ENCODE assay signal across 3 cellular contexts in genomic region chr18:35205746-35206458, GRCh38. TPM values are rescaled to one million over a fixed set of nuclear protein-coding genes. Genes with fewer than 3 reads are reported as not detected.
A peak's percentile ranks its signal among the peaks of the same experiment; 100 is the strongest.
DNase-seq lines count a peak whose midpoint lies in the region; ATAC-seq, FAIRE-seq and TF ChIP-seq lines count a peak whose summit lies in the region.
"Not testable (repeated sequence)": the region's sequence is repeated elsewhere in the genome, so short reads cannot be mapped to it uniquely, and the experiment has no call there.

No MANE protein-coding gene starts in this region.

- intact Hi-C loops in HepG2 (cut with micrococcal nuclease; ENCODE audit: unreplicated experiment) = not testable (repeated sequence)

- H3K36me3 ChIP-seq in GM23338 (ENCODE audit: insufficient read depth); HepG2 (replicated peaks in 1 of 2; ENCODE audit: control insufficient read depth in 1 of 2, insufficient read depth in 2 of 2, low read length in 2 of 2): not testable (repeated sequence)

- not testable (repeated sequence) for DNase-seq in GM23338 (ENCODE audit: low spot score); WTC11 (ENCODE audit: low spot score); HepG2 (ENCODE audit: low spot score)

- BruUV-seq in HepG2 (replicated peaks; lab: Mats Ljungman, UMichigan) = not testable (repeated sequence)

- H3K4me3 Mint-ChIP-seq in GM23338 = not testable (repeated sequence)
- peak overlapping the region; percentile 44 for H3K4me3 Mint-ChIP-seq in WTC11

- H3K4me2 ChIP-seq in GM23338; HepG2 (ENCODE audit: low read depth, low read length): not testable (repeated sequence)

- POLR2A ChIA-PET in WTC11 (lab: Charles Lee); HepG2 (lab: Yijun Ruan, JAX): not testable (repeated sequence)

- H3K27ac Mint-ChIP-seq in GM23338, WTC11: not testable (repeated sequence)

- not testable (repeated sequence) for TF ChIP-seq CTCF in GM23338 (conservative IDR thresholded peaks at IDR 0.05; ENCODE audit: low read depth in 2 of 2); WTC11 (IDR thresholded peaks at IDR 0.05); HepG2 (CRISPR knock-in tag; IDR thresholded peaks at IDR 0.05)

- in situ Hi-C loops in HepG2 (cut with HindIII; ENCODE audit: extremely low pct_ligation_motif_present, low pct_unique_long_range_greater_than_20kb) = not testable (repeated sequence)

- H4K20me1 ChIP-seq in GM23338 (replicated peaks; ENCODE audit: insufficient read depth); HepG2 (ENCODE audit: insufficient read depth, low read length): not testable (repeated sequence)

- H3K9ac ChIP-seq in HepG2 (ENCODE audit: insufficient read depth, low read depth, low read length) = not testable (repeated sequence)

- CTCF ChIA-PET in WTC11 (lab: Charles Lee); HepG2 (lab: Yijun Ruan, JAX; ENCODE audit: low intra/inter-chr PET ratio, low total read pairs): not testable (repeated sequence)

- not testable (repeated sequence) for H3K4me1 Mint-ChIP-seq in GM23338, WTC11

- H3K36me3 Mint-ChIP-seq in GM23338 (ENCODE audit: low read depth) = peaks cover 20% of the 10 kb centered on the region
- peaks cover 19% of the 10 kb centered on the region for H3K36me3 Mint-ChIP-seq in WTC11

- not testable (repeated sequence) for TF ChIP-seq EP300 in HepG2 (IDR thresholded peaks at IDR 0.05; ENCODE audit: low read depth in 2 of 2, low read length in 2 of 2); HepG2 (CRISPR knock-in tag; IDR thresholded peaks at IDR 0.05; ENCODE audit: borderline replicate concordance)

- ATAC-seq in GM23338, WTC11, HepG2: not testable (repeated sequence)

- not testable (repeated sequence) for H3K4me3 ChIP-seq in GM23338; HepG2 (replicated peaks in 1 of 3; ENCODE audit: insufficient read depth in 1 of 3, low read depth in 2 of 3, low read length in 3 of 3)

- not testable (repeated sequence) for H3K79me2 ChIP-seq in GM23338 (replicated peaks; ENCODE audit: insufficient read depth); HepG2 (ENCODE audit: insufficient read depth, low read length)

- peak overlapping the region; percentile 85 for H2AFZ ChIP-seq in GM23338
- H2AFZ ChIP-seq in HepG2 (ENCODE audit: low read length) = not testable (repeated sequence)

- H3K27ac ChIP-seq in GM23338 (ENCODE audit: low read depth); HepG2 (ENCODE audit: extremely low read length, insufficient read depth, low read length): not testable (repeated sequence)

- H3F3A ChIP-seq in GM23338 (replicated peaks; ENCODE audit: low read depth) = not testable (repeated sequence)

- H3K9me3 Mint-ChIP-seq in GM23338 = peaks cover 20% of the 10 kb centered on the region
- peaks cover 18% of the 10 kb centered on the region for H3K9me3 Mint-ChIP-seq in WTC11

- not testable (repeated sequence) for TF ChIP-seq POLR2A in HepG2 (IDR thresholded peaks at IDR 0.05; ENCODE audit: insufficient read depth in 1 of 2, low read depth in 2 of 2, low read length in 2 of 2)

- H3K27me3 ChIP-seq in GM23338 (ENCODE audit: insufficient read depth); HepG2 (ENCODE audit: control insufficient read depth in 1 of 2, insufficient read depth in 2 of 2, low read length in 2 of 2): not testable (repeated sequence)

- 93% methylated on average over 16 of the region's 30 CpGs for WGBS in HepG2 (ENCODE audit: low lambda C conversion rate)

- H3K27me3 Mint-ChIP-seq in GM23338 (ENCODE audit: insufficient read depth, low read depth, poor library complexity); WTC11 (ENCODE audit: low read depth): not testable (repeated sequence)

- not testable (repeated sequence) for FAIRE-seq in HepG2 (lab: Jason Lieb, UNC)

- TF ChIP-seq RAD21 in HepG2 (CRISPR knock-in tag; IDR thresholded peaks at IDR 0.05) = not testable (repeated sequence)

- H3K4me1 ChIP-seq in GM23338 (ENCODE audit: insufficient read depth); HepG2 (ENCODE audit: insufficient read depth, low read length): not testable (repeated sequence)

- H3K9me3 ChIP-seq in HepG2 (ENCODE audit: low read length) = not testable (repeated sequence)

- H3K9me2 ChIP-seq in GM23338 (ENCODE audit: insufficient read depth) = not testable (repeated sequence)

TF ChIP-seq in HepG2, 621 proteins besides CTCF, POLR2A, EP300 and RAD21:
- TF ChIP-seq FOXA1 (IDR thresholded peaks at IDR 0.05) = not testable (repeated sequence)
- TF ChIP-seq FOXA1 (CRISPR knock-in tag; IDR thresholded peaks at IDR 0.05) = peak; percentile 56
- peak; percentile 53; the same call in 1 of the 2 replicates for TF ChIP-seq ZNF281 (CRISPR knock-in tag; IDR thresholded peaks at IDR 0.05; ENCODE audit: borderline replicate concordance)
- TF ChIP-seq FOXA3 (CRISPR knock-in tag; IDR thresholded peaks at IDR 0.05) = peak; percentile 23; the same call in 1 of the 2 replicates

RNA-seq across cellular contexts. Expression of gene ZNF397, which starts 34.9 kb away (rescaled TPM):
- total RNA-seq in GM23338 (2014; rRNA removed; shearing (Covaris generic)) = 47.6 and 48.6 TPM in 2 replicates
- polyA plus RNA-seq in GM23338 (2016; fragmentation: Nextera tagmentation; extraction: Ambion mirVana) = 19.1 and 20.7 TPM in 2 replicates
- total RNA-seq in WTC11 (2021) = 39.6 to 44.0 TPM (median 42.3 TPM) in 3 replicates
- total RNA-seq in HepG2 (2016; rRNA removed; fragmentation: Illumina TruSeq; extraction: Trizol) = 9.4 and 10.0 TPM in 2 replicates
- 1.5 and 1.8 TPM in 2 replicates for total RNA-seq in HepG2 (2016; cell fraction: cytosol; rRNA removed; fragmentation: Illumina TruSeq; extraction: Trizol; ENCODE audit: low read depth)
- 9.6 and 12.0 TPM in 2 replicates for total RNA-seq in HepG2 (2016; cell fraction: insoluble cytoplasmic fraction; rRNA removed; fragmentation: Illumina TruSeq; extraction: Trizol)
- total RNA-seq in HepG2 (2016; cell fraction: membrane; rRNA removed; fragmentation: Illumina TruSeq; extraction: Trizol) = 4.3 and 4.7 TPM in 2 replicates
- total RNA-seq in HepG2 (2016; cell fraction: nucleus; rRNA removed; fragmentation: Illumina TruSeq; extraction: Trizol) = 13.4 and 13.7 TPM in 2 replicates
- polyA plus RNA-seq in HepG2 (2011; rRNA removed) = 4.7 and 4.9 TPM in 2 replicates
- polyA plus RNA-seq in HepG2 (2011; cell fraction: cytosol; rRNA removed) = 2.0 and 2.9 TPM in 2 replicates
- 6.3 and 10.7 TPM in 2 replicates for polyA plus RNA-seq in HepG2 (2011; cell fraction: nucleus; rRNA removed)
- 6.4 and 8.3 TPM in 2 replicates for polyA plus RNA-seq in HepG2 (2012)
- polyA plus RNA-seq in HepG2 (2016; cell fraction: cytosol; fragmentation: Illumina TruSeq; extraction: Trizol; ENCODE audit: low read depth) = 0.34 and 0.95 TPM in 2 replicates
- 7.1 and 7.7 TPM in 2 replicates for polyA plus RNA-seq in HepG2 (2016; cell fraction: insoluble cytoplasmic fraction; fragmentation: Illumina TruSeq; extraction: Trizol; ENCODE audit: low read depth)
- 1.7 TPM in 2 replicates for polyA plus RNA-seq in HepG2 (2016; cell fraction: membrane; fragmentation: Illumina TruSeq; extraction: Trizol; ENCODE audit: low read depth)
- polyA plus RNA-seq in HepG2 (2016; cell fraction: nucleus; fragmentation: Illumina TruSeq; extraction: Trizol; ENCODE audit: insufficient read depth, low read depth) = 20.5 and 24.4 TPM in 2 replicates
- polyA minus RNA-seq in HepG2 (2011; rRNA and poly(A)+ RNA removed; ENCODE audit: low replicate concordance) = 1.3 and 1.8 TPM in 2 replicates
- 4.0 and 4.6 TPM in 2 replicates for polyA minus RNA-seq in HepG2 (2011; cell fraction: cytosol; rRNA and poly(A)+ RNA removed)
- 14.4 and 20.8 TPM in 2 replicates for polyA minus RNA-seq in HepG2 (2011; cell fraction: nucleus; rRNA and poly(A)+ RNA removed)
